ENCODE assay signal across 26 cellular contexts in the genomic region with DNA sequence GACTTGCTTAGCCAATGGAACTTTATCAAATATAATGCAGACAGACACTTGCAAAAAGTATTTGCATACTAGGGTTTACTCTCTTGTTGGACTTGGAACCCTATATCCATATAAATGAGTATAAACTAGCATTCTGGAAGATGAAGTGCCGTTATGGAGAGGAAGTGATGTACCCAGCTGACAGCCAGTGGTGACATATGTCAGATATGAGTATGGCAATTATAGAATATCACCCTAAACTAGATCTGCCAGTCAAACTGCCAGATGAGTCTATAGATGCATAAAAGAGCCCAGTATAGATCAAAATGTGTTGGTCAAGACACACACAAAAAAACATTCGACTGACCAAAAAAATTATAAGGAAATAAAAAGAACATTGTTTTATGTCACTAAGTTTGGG.
"Had no signal": no experiment of that assay in that cellular context is flagged by ENCODE, and none has a peak within 500 bp of the region (broad histone marks: within the 10 kb centered on the region; RNA-seq: fewer than 3 reads in every experiment).

No MANE protein-coding gene starts in this region.

- H3K36me3 ChIP-seq: neural progenitor cell, ovary, right lobe of liver, sigmoid colon, stomach, thoracic aorta, thyroid gland, tibial nerve, upper lobe of left lung, vagina had no signal

- H3K27ac ChIP-seq: neural progenitor cell, ovary, parathyroid adenoma, psoas muscle, right lobe of liver, sigmoid colon, stomach, thoracic aorta, thyroid gland, tibial nerve, upper lobe of left lung, vagina had no signal

- ATAC-seq: naive thymus-derived CD8-positive, alpha-beta T cell; natural killer cell treated with Interleukin-12 subunit alpha and Interleukin-12 subunit beta and Interleukin-15 and Interleukin-18, amount 100 ng/mL, for 72 hours; psoas muscle; right cardiac atrium; right lobe of liver; stimulated activated effector memory CD8-positive, alpha-beta T cell treated with anti-CD3 and anti-CD28 coated beads, Interleukin-12 subunit alpha, Interleukin-12 subunit beta, amount 100 ng/mL, for 72 hours; stimulated activated naive B cell treated with anti-CD40 and anti-IgM and Interleukin-4, amounts not matched to agents 10 μg/mL and 1 μg/mL and 100 μg/mL, for 72 hours had no signal

- H3K27me3 ChIP-seq: neural progenitor cell, ovary, right lobe of liver, sigmoid colon, stomach, thyroid gland, tibial nerve, upper lobe of left lung, vagina had no signal

- H3K79me2 ChIP-seq: parathyroid adenoma had no signal

- H3K4me3 ChIP-seq: neural progenitor cell, ovary, psoas muscle, right lobe of liver, sigmoid colon, stomach, thoracic aorta, thyroid gland, tibial nerve, upper lobe of left lung, vagina had no signal

- H3K4me1 ChIP-seq: neural progenitor cell, parathyroid adenoma, psoas muscle, right lobe of liver, sigmoid colon, stomach, thyroid gland, tibial nerve, upper lobe of left lung, vagina had no signal

- H3K9me3 ChIP-seq: ovary, psoas muscle, right lobe of liver, sigmoid colon, thoracic aorta, thyroid gland, tibial nerve, upper lobe of left lung, vagina had no signal

- DNase-seq: naive thymus-derived CD8-positive, alpha-beta T cell; nephron progenitor cell; ovary; posterior cingulate gyrus; psoas muscle; right cardiac atrium; right lobe of liver; sigmoid colon; small intestine; stimulated activated CD4-positive, alpha-beta T cell treated with anti-CD3 and anti-CD28 coated beads, Interleukin-15, amount 100 ng/mL, for 24 hours; stimulated activated CD4-positive, alpha-beta T cell treated with anti-CD3 and anti-CD28 coated beads, Interleukin-2, amount 100 ng/mL, for 24 hours; stimulated activated CD4-positive, alpha-beta T cell treated with anti-CD3 and anti-CD28 coated beads, Interleukin-2, amount 100 ng/mL, for 48 hours; stimulated activated CD4-positive, alpha-beta T cell treated with anti-CD3 and anti-CD28 coated beads, Interleukin-4, amount 100 ng/mL, for 24 hours; stimulated activated naive B cell treated with anti-CD40 and anti-IgM and Interleukin-4, amounts not matched to agents 10 μg/mL and 1 μg/mL and 100 μg/mL, for 72 hours; stimulated activated naive CD4-positive, alpha-beta T cell treated with Interleukin-2 at 50 U/mL for 16 hours; stomach; thyroid gland; trophoblast cell; upper lobe of left lung had no signal

- H3K4me2 ChIP-seq: neural progenitor cell had no signal

- H2AFZ ChIP-seq: neural progenitor cell, parathyroid adenoma had no signal
